In genomic region chr16:27463741-27464662, GRCh38 we compare ENCODE assay signal across 13 cellular contexts.
A peak's percentile ranks its signal among the peaks of the same experiment; 100 is the strongest.
DNase-seq lines count a peak whose midpoint lies in the region; ATAC-seq, FAIRE-seq and TF ChIP-seq lines count a peak whose summit lies in the region.
"Had no signal": no experiment of that assay in that cellular context is flagged by ENCODE, and none has a peak within 500 bp of the region (broad histone marks: within the 10 kb centered on the region; RNA-seq: fewer than 3 reads in every experiment).

No MANE protein-coding gene starts in this region.

- H3K27ac Mint-ChIP-seq in activated CD4-positive, alpha-beta T cell treated with anti-CD3 and anti-CD28 coated beads for 36 hours, result peak overlapping the region; percentile 83
- H3K27ac Mint-ChIP-seq in activated T-helper 1 cell treated with anti-CD3 and anti-CD28 coated beads, Interleukin-12 subunit alpha, Interleukin-12 subunit beta, Interleukin-2, Interleukin-4 antibody, amounts not matched to agents 30 ng/mL and 10 ng/mL and 1 ng/mL, durations not matched to agents 14 hours and 24 hours and 36 hours, result peak overlapping the region; percentile 63

- H3K9me3 Mint-ChIP-seq in activated CD4-positive, alpha-beta T cell treated with anti-CD3 and anti-CD28 coated beads for 36 hours (ENCODE audit: low read depth), result no peaks in the 10 kb centered on the region
- no peaks in the 10 kb centered on the region for H3K9me3 Mint-ChIP-seq in activated T-helper 1 cell treated with anti-CD3 and anti-CD28 coated beads, Interleukin-12 subunit alpha, Interleukin-12 subunit beta, Interleukin-2, Interleukin-4 antibody, amounts not matched to agents 30 ng/mL and 10 ng/mL and 1 ng/mL, durations not matched to agents 14 hours and 24 hours and 36 hours

- CTCF ChIA-PET in activated CD4-positive, alpha-beta T cell treated with anti-CD3 and anti-CD28 coated beads for 36 hours (lab: Charles Lee), result no interaction called here

- dilution Hi-C loops in keratinocyte (cut with MboI; ENCODE audit: extremely low pct_ligation_motif_present, low sequenced_read_pairs), result no loop called here

- H3K27me3 ChIP-seq in keratinocyte (ENCODE audit: control insufficient read depth, extremely low read depth, insufficient read depth, low read length) (no peaks in the 10 kb centered on the region), suprapubic skin (no peaks in the 10 kb centered on the region)
- H3K27me3 ChIP-seq: sigmoid colon had no signal

- peaks cover 34% of the 10 kb centered on the region for H3K4me1 ChIP-seq in keratinocyte (ENCODE audit: control insufficient read depth, extremely low read depth, insufficient read depth, low read length)
- peaks cover 21% of the 10 kb centered on the region for H3K4me1 ChIP-seq in suprapubic skin
- H3K4me1 ChIP-seq: sigmoid colon had no signal

- H3K9me3 ChIP-seq in keratinocyte (ENCODE audit: control insufficient read depth, low read depth, low read length), result no peaks in the 10 kb centered on the region
- no peaks in the 10 kb centered on the region for H3K9me3 ChIP-seq in suprapubic skin
- H3K9me3 ChIP-seq: Caco-2, sigmoid colon had no signal

- no peak overlapping the region for H3K4me3 Mint-ChIP-seq in activated CD4-positive, alpha-beta T cell treated with anti-CD3 and anti-CD28 coated beads for 36 hours
- no peak overlapping the region for H3K4me3 Mint-ChIP-seq in activated T-helper 1 cell treated with anti-CD3 and anti-CD28 coated beads, Interleukin-12 subunit alpha, Interleukin-12 subunit beta, Interleukin-2, Interleukin-4 antibody, amounts not matched to agents 30 ng/mL and 10 ng/mL and 1 ng/mL, durations not matched to agents 14 hours and 24 hours and 36 hours

- H3K36me3 Mint-ChIP-seq in activated CD4-positive, alpha-beta T cell treated with anti-CD3 and anti-CD28 coated beads for 36 hours (ENCODE audit: low read depth), result peaks cover 39% of the 10 kb centered on the region
- peaks cover 33% of the 10 kb centered on the region for H3K36me3 Mint-ChIP-seq in activated T-helper 1 cell treated with anti-CD3 and anti-CD28 coated beads, Interleukin-12 subunit alpha, Interleukin-12 subunit beta, Interleukin-2, Interleukin-4 antibody, amounts not matched to agents 30 ng/mL and 10 ng/mL and 1 ng/mL, durations not matched to agents 14 hours and 24 hours and 36 hours (ENCODE audit: low read depth)

- DNase-seq in activated CD4-positive, alpha-beta T cell treated with anti-CD3 and anti-CD28 coated beads for 36 hours, result peak; percentile 46
- DNase-seq in activated T-helper 1 cell treated with anti-CD3 and anti-CD28 coated beads, Interleukin-12 subunit alpha, Interleukin-12 subunit beta, Interleukin-2, Interleukin-4 antibody, amounts not matched to agents 30 ng/mL and 10 ng/mL and 1 ng/mL, durations not matched to agents 14 hours and 24 hours and 36 hours (ENCODE audit: low spot score), result no peak
- no peak for DNase-seq in keratinocyte (ENCODE audit: low read depth, low spot score)
- peak; percentile 61 to 66 for DNase-seq in stimulated activated CD8-positive, alpha-beta memory T cell treated with anti-CD3 and anti-CD28 coated beads, Interleukin-7, amount 100 ng/mL, for 4 hours (ENCODE audit: low read depth in 2 of 2)
- DNase-seq in suprapubic skin (ENCODE audit: low spot score in 2 of 2), result no peak
- no peak for DNase-seq in dedifferentiated amniotic fluid mesenchymal stem cell (ENCODE audit: extremely low spot score)
- DNase-seq in SW480 (ENCODE audit: low spot score), result no peak
- DNase-seq: Caco-2, GM23248, IMR-90, sigmoid colon had no signal

- no peaks in the 10 kb centered on the region for H3K27me3 Mint-ChIP-seq in activated CD4-positive, alpha-beta T cell treated with anti-CD3 and anti-CD28 coated beads for 36 hours
- no peaks in the 10 kb centered on the region for H3K27me3 Mint-ChIP-seq in activated T-helper 1 cell treated with anti-CD3 and anti-CD28 coated beads, Interleukin-12 subunit alpha, Interleukin-12 subunit beta, Interleukin-2, Interleukin-4 antibody, amounts not matched to agents 30 ng/mL and 10 ng/mL and 1 ng/mL, durations not matched to agents 14 hours and 24 hours and 36 hours (ENCODE audit: insufficient read depth)

- no peak for FAIRE-seq in keratinocyte (lab: Jason Lieb, UNC)

- H4K20me1 ChIP-seq in keratinocyte (ENCODE audit: control insufficient read depth, extremely low read depth, insufficient read depth, low read length), result no peaks in the 10 kb centered on the region

- H3K4me2 ChIP-seq in keratinocyte (ENCODE audit: control insufficient read depth, extremely low read depth, insufficient read depth, low read depth, low read length), result peak overlapping the region; percentile 27

- 70% methylated on average over 19 of the region's 36 CpGs for WGBS in suprapubic skin

- H3K36me3 ChIP-seq in keratinocyte (ENCODE audit: control insufficient read depth in 2 of 2, extremely low read depth in 1 of 2, insufficient read depth in 2 of 2, low read length in 2 of 2) (peaks cover 26 to 44% of the 10 kb centered on the region in 2 experiments), suprapubic skin (peaks cover 88% of the 10 kb centered on the region)

- TF ChIP-seq CTCF in keratinocyte (optimal IDR thresholded peaks at IDR 0.05 in 1 of 3, IDR thresholded peaks at IDR 0.05 in 1 of 3, conservative IDR thresholded peaks at IDR 0.05 in 1 of 3; ENCODE audit: extremely low read depth in 1 of 3, insufficient read depth in 2 of 3, low read length in 3 of 3) (no peak), suprapubic skin (IDR thresholded peaks at IDR 0.05) (no peak)

- no peaks in the 10 kb centered on the region for H3K79me2 ChIP-seq in keratinocyte (ENCODE audit: control insufficient read depth, insufficient read depth, low read length)

- peak; percentile 66 for ATAC-seq in activated CD4-positive, alpha-beta T cell treated with anti-CD3 and anti-CD28 coated beads for 36 hours
- no peak for ATAC-seq in HG02759 (IDR thresholded peaks at IDR 0.05; ENCODE audit: unreplicated experiment)

- TF ChIP-seq EP300 in suprapubic skin (IDR thresholded peaks at IDR 0.05), result no peak

- H3K9ac ChIP-seq in keratinocyte (ENCODE audit: control insufficient read depth, extremely low read depth, insufficient read depth, low read length), result no peak overlapping the region
- H3K9ac ChIP-seq: GM23248 had no signal

- TF ChIP-seq POLR2A in suprapubic skin (IDR thresholded peaks at IDR 0.05), result no peak

- intact Hi-C loops in activated CD4-positive, alpha-beta T cell treated with anti-CD3 and anti-CD28 coated beads for 36 hours (cut with DNase I, micrococcal nuclease), result no loop called here
- intact Hi-C loops in activated T-helper 1 cell treated with anti-CD3 and anti-CD28 coated beads, Interleukin-12 subunit alpha, Interleukin-12 subunit beta, Interleukin-2, Interleukin-4 antibody, amounts not matched to agents 30 ng/mL and 10 ng/mL and 1 ng/mL, durations not matched to agents 14 hours and 24 hours and 36 hours (cut with micrococcal nuclease), result no loop called here

- H3K4me3 ChIP-seq in keratinocyte (ENCODE audit: control insufficient read depth in 2 of 3, extremely low read depth in 1 of 3, insufficient read depth in 2 of 3, low read depth in 1 of 3, low read length in 3 of 3) (no peak overlapping the region), suprapubic skin (no peak overlapping the region)
- H3K4me3 ChIP-seq: GM23248, sigmoid colon, SK-N-MC had no signal

- POLR2A ChIA-PET in activated CD4-positive, alpha-beta T cell treated with anti-CD3 and anti-CD28 coated beads for 36 hours (lab: Charles Lee), result no interaction called here

- H3K4me1 Mint-ChIP-seq in activated CD4-positive, alpha-beta T cell treated with anti-CD3 and anti-CD28 coated beads for 36 hours, result peaks cover 12% of the 10 kb centered on the region
- H3K4me1 Mint-ChIP-seq in activated T-helper 1 cell treated with anti-CD3 and anti-CD28 coated beads, Interleukin-12 subunit alpha, Interleukin-12 subunit beta, Interleukin-2, Interleukin-4 antibody, amounts not matched to agents 30 ng/mL and 10 ng/mL and 1 ng/mL, durations not matched to agents 14 hours and 24 hours and 36 hours (ENCODE audit: low read depth), result peaks cover 13% of the 10 kb centered on the region

- H2AFZ ChIP-seq in keratinocyte (ENCODE audit: control insufficient read depth, low read length), result no peak overlapping the region
- H2AFZ ChIP-seq: GM23248 had no signal

- no peak overlapping the region for H3K27ac ChIP-seq in keratinocyte (ENCODE audit: control insufficient read depth, insufficient read depth, low read length)
- H3K27ac ChIP-seq in suprapubic skin, result no peak overlapping the region
- H3K27ac ChIP-seq: GM23248, sigmoid colon, SK-N-MC had no signal

- no peaks in the 10 kb centered on the region for H3K9me1 ChIP-seq in keratinocyte (ENCODE audit: control insufficient read depth, extremely low read depth, insufficient read depth, low read length)

Comparison
In these comparisons a context has a peak if more than half of its experiments do, and no peak if none do; other contexts are left out.
1. DNase-seq: peak in activated CD4-positive, alpha-beta T cell treated with anti-CD3 and anti-CD28 coated beads for 36 hours (single experiment) and stimulated activated CD8-positive, alpha-beta memory T cell treated with anti-CD3 and anti-CD28 coated beads, Interleukin-7, amount 100 ng/mL, for 4 hours (2 of 2); none in activated T-helper 1 cell treated with anti-CD3 and anti-CD28 coated beads, Interleukin-12 subunit alpha, Interleukin-12 subunit beta, Interleukin-2, Interleukin-4 antibody, amounts not matched to agents 30 ng/mL and 10 ng/mL and 1 ng/mL, durations not matched to agents 14 hours and 24 hours and 36 hours (single experiment), keratinocyte (single experiment), suprapubic skin (0 of 2), dedifferentiated amniotic fluid mesenchymal stem cell (single experiment) and SW480 (single experiment).